20 cellular contexts compared by ENCODE assay signal in genomic region chr12:53536962-53537361, GRCh38. TPM values are rescaled to one million over a fixed set of nuclear protein-coding genes. Genes with fewer than 3 reads are reported as not detected.
"Had no signal": no experiment of that assay in that cellular context is flagged by ENCODE, and none has a peak within 500 bp of the region (broad histone marks: within the 10 kb centered on the region; RNA-seq: fewer than 3 reads in every experiment).

No MANE protein-coding gene starts in this region.

- H3K4me1 ChIP-seq: right atrium auricular region had no signal

- H3K27me3 ChIP-seq: hepatocyte, right atrium auricular region, stomach had no signal

- H3K4me3 ChIP-seq: coronary artery, hepatocyte, mucosa of descending colon, right atrium auricular region, stomach had no signal

- H3K9me3 ChIP-seq: mucosa of descending colon, right atrium auricular region, stomach had no signal

- H3K4me3 Mint-ChIP-seq: naive thymus-derived CD8-positive, alpha-beta T cell had no signal

- DNase-seq: effector CD8-positive, alpha-beta T cell; foreskin melanocyte; head of caudate nucleus; kidney; left cardiac atrium; left ventricle myocardium superior; mucosa of descending colon; naive thymus-derived CD8-positive, alpha-beta T cell; small intestine; stimulated activated CD4-positive, alpha-beta T cell treated with anti-CD3 and anti-CD28 coated beads, Interleukin-12 subunit alpha, Interleukin-12 subunit beta, amount 100 ng/mL, for 4 hours; stimulated activated naive CD4-positive, alpha-beta T cell; stomach; substantia nigra had no signal

- H3K4me1 Mint-ChIP-seq: naive thymus-derived CD8-positive, alpha-beta T cell had no signal

- ATAC-seq: left cardiac atrium; left ventricle myocardium superior; mucosa of descending colon; naive thymus-derived CD8-positive, alpha-beta T cell had no signal

- H3K27ac ChIP-seq: coronary artery, hepatocyte, right atrium auricular region had no signal

- H3K27me3 Mint-ChIP-seq: naive thymus-derived CD8-positive, alpha-beta T cell had no signal

- H3K9me3 Mint-ChIP-seq: naive thymus-derived CD8-positive, alpha-beta T cell had no signal

RNA-seq across cellular contexts. Expression of gene NPFF, which starts 29.7 kb away (rescaled TPM):
- total RNA-seq: chondrocyte; dermis microvascular lymphatic vessel endothelial cell; hepatocyte; kidney; left cardiac atrium; left ventricle myocardium superior; mucosa of descending colon; naive thymus-derived CD8-positive, alpha-beta T cell; osteocyte; right atrium auricular region; stomach; ureter had no signal
